Comparison of ENCODE assay signal across 29 cellular contexts in the genomic region with DNA sequence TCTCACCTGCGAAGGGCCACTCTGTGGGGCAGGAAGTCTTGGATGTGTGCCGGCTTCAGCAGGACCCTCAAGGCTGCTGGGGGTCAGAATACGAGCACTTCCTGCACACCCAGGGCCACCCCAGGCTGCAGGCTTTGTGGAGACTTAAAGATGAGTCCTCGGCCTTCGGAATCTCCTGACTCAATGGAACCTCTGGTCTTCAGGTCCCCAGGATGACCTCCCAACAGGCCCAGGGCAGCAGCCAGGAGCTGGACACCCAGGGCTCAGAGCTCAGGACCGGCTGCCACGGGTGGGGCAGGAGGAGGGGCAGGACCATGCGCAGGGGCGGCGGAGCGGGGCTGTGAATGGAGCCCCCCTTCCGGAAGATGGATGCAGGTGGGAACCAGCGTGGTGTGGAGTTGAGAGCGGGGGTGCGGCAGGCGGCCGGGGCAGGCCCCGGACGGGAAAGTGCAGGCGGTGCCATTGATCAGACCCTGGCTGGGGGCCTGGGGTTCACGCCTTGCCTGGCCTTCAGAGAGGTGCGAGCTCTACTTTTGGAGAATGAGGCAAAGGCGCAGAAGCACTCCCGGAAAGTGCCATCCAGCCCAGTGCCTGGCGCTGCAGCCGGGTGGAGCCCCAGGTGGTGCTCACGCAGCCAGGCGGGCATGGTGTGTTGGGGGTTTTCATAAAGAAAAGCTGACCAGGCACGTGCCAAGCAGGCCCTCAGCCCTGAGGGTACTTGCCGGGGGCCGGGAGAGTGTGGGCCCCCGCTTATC. TPM values are rescaled to one million over a fixed set of nuclear protein-coding genes. Genes with fewer than 3 reads are reported as not detected.
DNase-seq lines count a peak whose midpoint lies in the region; ATAC-seq and TF ChIP-seq lines count a peak whose summit lies in the region.
"Had no signal": no experiment of that assay in that cellular context is flagged by ENCODE, and none has a peak within 500 bp of the region (broad histone marks: within the 10 kb centered on the region; RNA-seq: fewer than 3 reads in every experiment).

No MANE protein-coding gene starts in this region.

- TF ChIP-seq CTCF in ascending aorta (IDR thresholded peaks at IDR 0.05): no peak
- TF ChIP-seq CTCF in heart left ventricle (IDR thresholded peaks at IDR 0.05): no peak
- TF ChIP-seq CTCF in lower lobe of right lung (IDR thresholded peaks at IDR 0.05): no peak
- no peak for TF ChIP-seq CTCF in sigmoid colon (IDR thresholded peaks at IDR 0.05)

- H3K27ac ChIP-seq in ascending aorta (peak overlapping the region; percentile 52 to 65), heart left ventricle (no peak overlapping the region), lower lobe of right lung (no peak overlapping the region), sigmoid colon (no peak overlapping the region)
- H3K27ac ChIP-seq: esophagus squamous epithelium, foreskin keratinocyte, neutrophil, Peyer's patch, suprapubic skin, VCaP had no signal

- 92 to 95% (median 94%) methylated on average over 30 to 32 of the region's 32 CpGs for WGBS in heart left ventricle, 4 donors
- WGBS in sigmoid colon, 2 donors: 88 to 93% methylated on average over 32 of the region's 32 CpGs

- H3K4me1 ChIP-seq in ascending aorta (peaks cover 2 to 37% of the 10 kb centered on the region in 2 donors), heart left ventricle (peaks cover 0 to 66% (median 24%) of the 10 kb centered on the region in 12 donors), lower lobe of right lung (peaks cover 7% of the 10 kb centered on the region), sigmoid colon (peaks cover 0 to 16% (median 3%) of the 10 kb centered on the region in 4 donors)

- H3K27me3 ChIP-seq in ascending aorta (no peaks in the 10 kb centered on the region), heart left ventricle (no peaks in the 10 kb centered on the region), lower lobe of right lung (ENCODE audit: low read depth) (no peaks in the 10 kb centered on the region), sigmoid colon (no peaks in the 10 kb centered on the region)
- H3K27me3 ChIP-seq: foreskin keratinocyte, Peyer's patch, suprapubic skin had no signal

- H3K9me3 ChIP-seq in ascending aorta: no peaks in the 10 kb centered on the region
- no peaks in the 10 kb centered on the region for H3K9me3 ChIP-seq in heart left ventricle
- H3K9me3 ChIP-seq in lower lobe of right lung: no peaks in the 10 kb centered on the region
- no peaks in the 10 kb centered on the region for H3K9me3 ChIP-seq in sigmoid colon
- H3K9me3 ChIP-seq: Caco-2, esophagus squamous epithelium, neutrophil, Peyer's patch, suprapubic skin had no signal

- TF ChIP-seq POLR2A in heart left ventricle (IDR thresholded peaks at IDR 0.05) (no peak), sigmoid colon (IDR thresholded peaks at IDR 0.05) (no peak)

- H3K4me3 ChIP-seq in ascending aorta: no peak overlapping the region
- H3K4me3 ChIP-seq in heart left ventricle: no peak overlapping the region
- H3K4me3 ChIP-seq in lower lobe of right lung: no peak overlapping the region
- H3K4me3 ChIP-seq in sigmoid colon: no peak overlapping the region
- H3K4me3 ChIP-seq: esophagus squamous epithelium, Peyer's patch, suprapubic skin had no signal

- intact Hi-C loops in ascending aorta (cut with DNase I) (no loop called here), heart left ventricle (cut with DNase I) (no loop called here), lower lobe of right lung (cut with DNase I) (no loop called here), sigmoid colon (cut with DNase I) (no loop called here)

- H3K36me3 ChIP-seq in ascending aorta (no peaks in the 10 kb centered on the region), heart left ventricle (no peaks in the 10 kb centered on the region), lower lobe of right lung (no peaks in the 10 kb centered on the region), sigmoid colon (no peaks in the 10 kb centered on the region)
- H3K36me3 ChIP-seq: esophagus squamous epithelium, neutrophil, Peyer's patch, suprapubic skin had no signal

- TF ChIP-seq EP300 in sigmoid colon (IDR thresholded peaks at IDR 0.05): no peak

- DNase-seq in ascending aorta (ENCODE audit: low spot score in 2 of 2) (peak in 1 of 2 donors; percentile 60), heart left ventricle (peak in 4 of 5 donors; percentile 5 to 55 (median 27)), lower lobe of right lung (peak; percentile 28), sigmoid colon (peak; percentile 61), D341Med (ENCODE audit: low spot score) (no peak), GM19238 (ENCODE audit: insufficient read length, low spot score) (no peak)
- no peak for DNase-seq in activated T-cell treated with anti-CD3 and anti-CD28 coated beads, Interleukin-2, amount 50 U/mL, for 1 hour
- DNase-seq: activated CD4-positive, alpha-beta T cell treated with anti-CD3 and anti-CD28 coated beads for 48 hours; activated gamma-delta T cell; activated naive CD8-positive, alpha-beta T cell treated with anti-CD3 and anti-CD28 coated beads for 36 hours; activated T-cell treated with anti-CD3 and anti-CD28 coated beads, Interleukin-2, amount 50 U/mL, for 4 hours; C1 segment of cervical spinal cord; Caco-2; central memory CD4-positive, alpha-beta T cell; dermis blood vessel endothelial cell; esophagus squamous epithelium; foreskin keratinocyte; GDM1; GOT3; NCI-H2107; NCI-H748 treated with DMSO at 0.1 percent for 48 hours; Peyer's patch; small intestine; stimulated activated naive CD4-positive, alpha-beta T cell; T-helper 9 cell had no signal

- ATAC-seq in heart left ventricle (no peak), lower lobe of right lung (no peak), GM21786 (IDR thresholded peaks at IDR 0.05; ENCODE audit: unreplicated experiment) (no peak)
- ATAC-seq: activated T-cell treated with anti-CD3 and anti-CD28 coated beads, Interleukin-2, amount 50 U/mL, for 4 hours; foreskin keratinocyte had no signal

RNA-seq across cellular contexts. Expression of gene COL18A1, which starts 10.4 kb away (rescaled TPM):
- total RNA-seq in ascending aorta (699 TPM), heart left ventricle (100 to 1,000 TPM in 2 of 9 donors, 10 to 100 TPM in 7; 31.7 to 109 (median 59.0) TPM), lower lobe of right lung (45.1 TPM), sigmoid colon (100 to 1,000 TPM in 3 of 4 donors, 10 to 100 TPM in 1; 39.7 to 197 (median 103) TPM)
- polyA plus RNA-seq in heart left ventricle (10 to 100 TPM; 38.9 to 65.6 TPM), sigmoid colon (10 to 100 TPM in 1 of 3 donors, 1 to 10 TPM in 2; 4.4 to 34.8 (median 5.4) TPM)

Comparison
In these comparisons a context has a peak if more than half of its experiments do, and no peak if none do; other contexts are left out.
1. DNase-seq: peak in heart left ventricle (4 of 5), lower lobe of right lung (single experiment) and sigmoid colon (single experiment); none in activated T-cell treated with anti-CD3 and anti-CD28 coated beads, Interleukin-2, amount 50 U/mL, for 1 hour (single experiment), D341Med (single experiment) and GM19238 (single experiment).
2. H3K27ac ChIP-seq: peak in ascending aorta (2 of 2); none in heart left ventricle (0 of 12), lower lobe of right lung (single experiment) and sigmoid colon (0 of 4).